In the genomic region with DNA sequence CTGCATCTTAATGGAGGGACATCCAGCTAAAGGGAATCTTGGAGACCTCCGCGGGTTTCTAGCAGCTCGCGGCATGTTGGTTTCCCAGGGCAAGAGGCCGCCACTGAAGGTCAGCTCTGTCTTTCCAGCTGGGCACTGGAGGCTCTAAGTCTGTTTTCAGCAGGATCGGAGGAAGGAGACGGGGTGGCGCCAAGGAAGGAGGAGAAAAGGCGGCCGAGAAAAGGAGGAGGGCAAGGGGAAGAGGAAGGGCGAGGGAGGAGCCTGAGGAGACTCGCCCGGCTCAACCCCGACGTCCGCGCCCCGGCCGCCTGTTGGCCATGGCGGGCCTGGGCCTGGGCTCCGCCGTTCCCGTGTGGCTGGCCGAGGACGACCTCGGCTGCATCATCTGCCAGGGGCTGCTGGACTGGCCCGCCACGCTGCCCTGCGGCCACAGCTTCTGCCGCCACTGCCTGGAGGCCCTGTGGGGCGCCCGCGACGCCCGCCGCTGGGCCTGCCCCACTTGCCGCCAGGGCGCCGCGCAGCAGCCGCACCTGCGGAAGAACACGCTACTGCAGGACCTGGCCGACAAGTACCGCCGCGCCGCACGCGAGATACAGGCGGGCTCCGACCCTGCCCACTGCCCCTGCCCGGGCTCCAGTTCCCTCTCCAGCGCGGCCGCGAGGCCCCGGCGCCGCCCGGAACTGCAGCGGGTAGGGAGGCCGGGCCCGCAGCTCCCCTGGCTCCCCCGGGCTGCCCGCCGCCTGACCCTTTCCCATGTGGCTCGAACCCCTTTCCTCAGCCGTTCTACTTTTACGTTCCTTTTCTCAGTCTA, we compare ENCODE assay signal across 7 cellular contexts.
DNase-seq lines count a peak whose midpoint lies in the region; ATAC-seq and TF ChIP-seq lines count a peak whose summit lies in the region.

A gene with protein sequence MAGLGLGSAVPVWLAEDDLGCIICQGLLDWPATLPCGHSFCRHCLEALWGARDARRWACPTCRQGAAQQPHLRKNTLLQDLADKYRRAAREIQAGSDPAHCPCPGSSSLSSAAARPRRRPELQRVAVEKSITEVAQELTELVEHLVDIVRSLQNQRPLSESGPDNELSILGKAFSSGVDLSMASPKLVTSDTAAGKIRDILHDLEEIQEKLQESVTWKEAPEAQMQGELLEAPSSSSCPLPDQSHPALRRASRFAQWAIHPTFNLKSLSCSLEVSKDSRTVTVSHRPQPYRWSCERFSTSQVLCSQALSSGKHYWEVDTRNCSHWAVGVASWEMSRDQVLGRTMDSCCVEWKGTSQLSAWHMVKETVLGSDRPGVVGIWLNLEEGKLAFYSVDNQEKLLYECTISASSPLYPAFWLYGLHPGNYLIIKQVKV (plus strand): TSS at position 283 of the 811 bp plus-strand sequence. CDS start 35 bp downstream, at position 318.

- peak; percentile 67 for ATAC-seq in HG02885 (IDR thresholded peaks at IDR 0.05; ENCODE audit: poor library complexity, unreplicated experiment)
- ATAC-seq in effector memory CD8-positive, alpha-beta T cell (replicated peaks): peak; percentile 82

- peaks cover 0 to 2% of the 10 kb centered on the region in 2 donors for H3K9me3 Mint-ChIP-seq in effector memory CD8-positive, alpha-beta T cell

- peaks cover 5% of the 10 kb centered on the region for H3K36me3 Mint-ChIP-seq in effector memory CD8-positive, alpha-beta T cell (ENCODE audit: insufficient read depth)

- peak; percentile 94 for DNase-seq in NCI-H510A treated with DMSO at 0.1 percent for 48 hours (lab: John Stamatoyannopoulos, UW)
- peak; percentile 87 for DNase-seq in activated CD8-positive, alpha-beta memory T cell treated with anti-CD3 and anti-CD28 coated beads for 24 hours
- DNase-seq in effector memory CD8-positive, alpha-beta T cell: peak; percentile 40 to 48 (median 48)
- peak; percentile 83 for DNase-seq in medulla oblongata (ENCODE audit: extremely low spot score)
- DNase-seq in stimulated activated CD4-positive, alpha-beta T cell treated with anti-CD3 and anti-CD28 coated beads, TNF-alpha, amount 100 ng/mL, for 48 hours (ENCODE audit: low read depth in 3 of 3): peak; percentile 31 to 45 (median 35)

- H3K4me3 Mint-ChIP-seq in effector memory CD8-positive, alpha-beta T cell: peak within 1 kb of the TSS; percentile 98 to 99

- H3K4me1 Mint-ChIP-seq in effector memory CD8-positive, alpha-beta T cell (ENCODE audit: low read depth in 2 of 2): peaks cover 19 to 22% of the 10 kb centered on the region in 2 donors

- H3K27me3 Mint-ChIP-seq in effector memory CD8-positive, alpha-beta T cell: no peaks in the 10 kb centered on the region

- H3K27ac Mint-ChIP-seq in effector memory CD8-positive, alpha-beta T cell: peak within 1 kb of the TSS; percentile 94 to 97

- TF ChIP-seq POLR2A in GM15510 (IDR thresholded peaks at IDR 0.05; ENCODE audit: borderline replicate concordance, extremely low read depth, insufficient read length): peak; percentile 94

Comparison
In these comparisons a context has a peak if more than half of its experiments do, and no peak if none do; other contexts are left out.
1. Peak in every context shown above with its lines: DNase-seq and ATAC-seq.
2. DNase-seq: peak in every context shown above with its lines; median percentile 94 in NCI-H510A treated with DMSO at 0.1 percent for 48 hours; 87 in activated CD8-positive, alpha-beta memory T cell treated with anti-CD3 and anti-CD28 coated beads for 24 hours; 83 in medulla oblongata; 48 in effector memory CD8-positive, alpha-beta T cell; 35 in stimulated activated CD4-positive, alpha-beta T cell treated with anti-CD3 and anti-CD28 coated beads, TNF-alpha, amount 100 ng/mL, for 48 hours.